In the genomic region with DNA sequence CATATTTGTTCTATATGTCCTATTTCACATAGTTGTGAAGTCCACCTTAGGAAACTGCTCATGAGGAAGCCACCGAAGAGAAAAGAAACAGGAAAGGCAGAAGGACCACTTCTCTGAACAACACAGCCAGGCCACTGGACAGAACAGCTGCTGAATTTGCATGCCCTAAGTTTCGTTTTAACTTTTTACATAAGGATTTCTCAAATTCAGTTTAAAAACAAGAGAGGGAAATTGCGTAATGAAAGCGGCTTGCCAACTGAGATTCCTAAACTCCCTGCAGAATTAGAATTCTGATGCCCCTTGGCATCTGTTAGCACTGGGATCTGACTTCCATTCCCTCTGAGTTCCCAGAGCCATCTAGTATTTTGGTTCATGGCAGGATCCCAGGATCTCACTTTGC, we compare ENCODE assay signal across 12 cellular contexts. TPM values are rescaled to one million over a fixed set of nuclear protein-coding genes. Genes with fewer than 3 reads are reported as not detected.
DNase-seq lines count a peak whose midpoint lies in the region; ATAC-seq and TF ChIP-seq lines count a peak whose summit lies in the region.
"Had no signal": no experiment of that assay in that cellular context is flagged by ENCODE, and none has a peak within 500 bp of the region (broad histone marks: within the 10 kb centered on the region; RNA-seq: fewer than 3 reads in every experiment).

No MANE protein-coding gene starts in this region.

- TF ChIP-seq POLR2A in Peyer's patch (IDR thresholded peaks at IDR 0.05) = no peak

- peak overlapping the region in 2 of 11 experiments; percentile 6 to 53; a peak in 3 of 22 replicates for H3K9ac ChIP-seq in BLaER1 treated with 17β-estradiol and CSF1 and Interleukin-3, amounts not matched to agents 10 nM and 100 nM

- H3K27me3 Mint-ChIP-seq in glutamatergic neuron (ENCODE audit: unreplicated experiment) = no peaks in the 10 kb centered on the region

- peak overlapping the region in 4 of 11 experiments; percentile 19 to 68 (median 44); a peak in 4 of 22 replicates for H3K27ac ChIP-seq in BLaER1 treated with 17β-estradiol and CSF1 and Interleukin-3, amounts not matched to agents 10 nM and 100 nM
- H3K27ac ChIP-seq in Peyer's patch = peak overlapping the region in 3 of 4 donors; percentile 12 to 68 (median 41)

- peaks cover 0 to 93% (median 23%) of the 10 kb centered on the region in 10 experiments; a peak in 16 of 20 replicates for H3K4me1 ChIP-seq in BLaER1 treated with 17β-estradiol and CSF1 and Interleukin-3, amounts not matched to agents 10 nM and 100 nM
- no peaks in the 10 kb centered on the region for H3K4me1 ChIP-seq in Peyer's patch
- H3K4me1 ChIP-seq: Caco-2 had no signal

- peak overlapping the region; percentile 48 for H3K4me3 Mint-ChIP-seq in glutamatergic neuron (ENCODE audit: unreplicated experiment)
- H3K4me3 Mint-ChIP-seq: stimulated activated memory B cell treated with anti-CD40 and anti-IgM and Interleukin-4, amounts not matched to agents 10 μg/mL and 1 μg/mL and 100 μg/mL, for 72 hours; T-cell had no signal

- no peaks in the 10 kb centered on the region for H4K20me1 ChIP-seq in BLaER1 treated with 17β-estradiol and CSF1 and Interleukin-3, amounts not matched to agents 10 nM and 100 nM

- H3K36me3 Mint-ChIP-seq in glutamatergic neuron (ENCODE audit: unreplicated experiment) = no peaks in the 10 kb centered on the region
- H3K36me3 Mint-ChIP-seq: stimulated activated memory B cell treated with anti-CD40 and anti-IgM and Interleukin-4, amounts not matched to agents 10 μg/mL and 1 μg/mL and 100 μg/mL, for 72 hours; T-cell had no signal

- ATAC-seq in sciatic nerve = peak; percentile 73
- ATAC-seq: stimulated activated memory B cell treated with anti-CD40 and anti-IgM and Interleukin-4, amounts not matched to agents 10 μg/mL and 1 μg/mL and 100 μg/mL, for 72 hours; T-cell had no signal

- H3K9me3 Mint-ChIP-seq in glutamatergic neuron (ENCODE audit: unreplicated experiment) = peaks cover 2% of the 10 kb centered on the region
- H3K9me3 Mint-ChIP-seq: stimulated activated memory B cell treated with anti-CD40 and anti-IgM and Interleukin-4, amounts not matched to agents 10 μg/mL and 1 μg/mL and 100 μg/mL, for 72 hours; T-cell had no signal

- peaks cover 6% of the 10 kb centered on the region for H3K4me1 Mint-ChIP-seq in glutamatergic neuron (ENCODE audit: low read depth, unreplicated experiment)
- H3K4me1 Mint-ChIP-seq: stimulated activated memory B cell treated with anti-CD40 and anti-IgM and Interleukin-4, amounts not matched to agents 10 μg/mL and 1 μg/mL and 100 μg/mL, for 72 hours; T-cell had no signal

- H3K9me3 ChIP-seq in BLaER1 treated with 17β-estradiol and CSF1 and Interleukin-3, amounts not matched to agents 10 nM and 100 nM (replicated peaks in 1 of 11) = no peaks in the 10 kb centered on the region
- no peaks in the 10 kb centered on the region for H3K9me3 ChIP-seq in Peyer's patch
- H3K9me3 ChIP-seq: Caco-2 had no signal

- DNase-seq in Peyer's patch (no peak), glutamatergic neuron (no peak), sciatic nerve (ENCODE audit: low spot score) (no peak), NCI-H2171 treated with DMSO at 0.1 percent for 48 hours (lab: John Stamatoyannopoulos, UW) (no peak), posterior vena cava (ENCODE audit: low spot score) (no peak), NCI-H1092 treated with DMSO at 0.1 percent for 48 hours (lab: John Stamatoyannopoulos, UW) (no peak), cerebellar nuclear complex (lab: John Stamatoyannopoulos, UW) (no peak)
- DNase-seq: Caco-2, KG1, T-cell had no signal

- H3K27me3 ChIP-seq in BLaER1 treated with 17β-estradiol and CSF1 and Interleukin-3, amounts not matched to agents 10 nM and 100 nM = no peaks in the 10 kb centered on the region
- H3K27me3 ChIP-seq in Peyer's patch = no peaks in the 10 kb centered on the region

- TF ChIP-seq CTCF in Peyer's patch (IDR thresholded peaks at IDR 0.05) (no peak), glutamatergic neuron (IDR thresholded peaks at IDR 0.05; ENCODE audit: partially characterized antibody, unreplicated experiment) (no peak)

- intact Hi-C loops in sciatic nerve (cut with DNase I) = no loop called here
- intact Hi-C loops in posterior vena cava (cut with DNase I) = no loop called here

- H3K4me2 ChIP-seq in BLaER1 treated with 17β-estradiol and CSF1 and Interleukin-3, amounts not matched to agents 10 nM and 100 nM = peak overlapping the region in 8 of 11 experiments; percentile 28 to 89 (median 64); a peak in 14 of 22 replicates

- H3K27ac Mint-ChIP-seq in glutamatergic neuron (ENCODE audit: unreplicated experiment) = no peak overlapping the region
- H3K27ac Mint-ChIP-seq: stimulated activated memory B cell treated with anti-CD40 and anti-IgM and Interleukin-4, amounts not matched to agents 10 μg/mL and 1 μg/mL and 100 μg/mL, for 72 hours; T-cell had no signal

- H3K36me3 ChIP-seq in BLaER1 treated with 17β-estradiol and CSF1 and Interleukin-3, amounts not matched to agents 10 nM and 100 nM = no peaks in the 10 kb centered on the region
- H3K36me3 ChIP-seq in Peyer's patch = no peaks in the 10 kb centered on the region

- no peak overlapping the region for H3K4me3 ChIP-seq in BLaER1 treated with 17β-estradiol and CSF1 and Interleukin-3, amounts not matched to agents 10 nM and 100 nM
- no peak overlapping the region for H3K4me3 ChIP-seq in Peyer's patch

RNA-seq across cellular contexts. Expression of a gene that starts 5.0 kb away (rescaled TPM):
- total RNA-seq in Peyer's patch (10 to 100 TPM in 1 of 4 donors, not detected in 3; 20.6 TPM), glutamatergic neuron (ENCODE audit: unreplicated experiment) (not detected), sciatic nerve (10.3 TPM), posterior vena cava (under 1 TPM; 0.42 to 0.81 TPM)
- total RNA-seq: Caco-2, T-cell had no signal

RNA-seq across cellular contexts. Expression of a gene that starts 28.7 kb away (rescaled TPM):
- total RNA-seq in Peyer's patch (10 to 100 TPM in 1 of 4 donors, 1 to 10 TPM in 1, not detected in 2; 2.3 to 23.1 TPM), glutamatergic neuron (ENCODE audit: unreplicated experiment) (not detected), sciatic nerve (0.67 TPM), posterior vena cava (under 1 TPM in 1 of 2 donors, not detected in 1; 0.90 TPM)
- total RNA-seq: Caco-2, T-cell had no signal

RNA-seq across cellular contexts. Expression of a gene that starts 42.0 kb away (rescaled TPM):
- total RNA-seq in Peyer's patch (10 to 100 TPM in 1 of 4 donors, 1 to 10 TPM in 2, not detected in 1; 1.9 to 79.2 (median 2.9) TPM), glutamatergic neuron (ENCODE audit: unreplicated experiment) (not detected), sciatic nerve (28.8 TPM), posterior vena cava (1 to 10 TPM; 3.1 to 4.0 TPM)
- total RNA-seq: Caco-2, T-cell had no signal

RNA-seq across cellular contexts. Expression of a gene that starts 44.3 kb away (rescaled TPM):
- total RNA-seq in Peyer's patch (not detected), glutamatergic neuron (ENCODE audit: unreplicated experiment) (not detected), sciatic nerve (1.6 TPM), posterior vena cava (under 1 TPM in 1 of 2 donors, not detected in 1; 0.52 TPM)
- total RNA-seq: Caco-2, T-cell had no signal

RNA-seq across cellular contexts. Expression of a gene that starts 48.8 kb away (rescaled TPM):
- total RNA-seq in Peyer's patch (not detected), glutamatergic neuron (ENCODE audit: unreplicated experiment) (not detected), sciatic nerve (not detected), posterior vena cava (not detected)
- total RNA-seq: Caco-2, T-cell had no signal
